In genomic region chr9:127559247-127559680, GRCh38 we compare ENCODE assay signal across 13 cellular contexts. TPM values are rescaled to one million over a fixed set of nuclear protein-coding genes. Genes with fewer than 3 reads are reported as not detected.
DNase-seq lines count a peak whose midpoint lies in the region; ATAC-seq, FAIRE-seq and TF ChIP-seq lines count a peak whose summit lies in the region.
"Had no signal": no experiment of that assay in that cellular context is flagged by ENCODE, and none has a peak within 500 bp of the region (broad histone marks: within the 10 kb centered on the region; RNA-seq: fewer than 3 reads in every experiment).

No MANE protein-coding gene starts in this region.

- H3K27me3 Mint-ChIP-seq in chondrocyte (ENCODE audit: low read depth) (no peaks in the 10 kb centered on the region), nephron (ENCODE audit: low read depth) (no peaks in the 10 kb centered on the region)

- H3K36me3 Mint-ChIP-seq in chondrocyte (ENCODE audit: low read depth) (peaks cover 5% of the 10 kb centered on the region), nephron (ENCODE audit: low read depth) (peaks cover 5% of the 10 kb centered on the region)
- H3K36me3 Mint-ChIP-seq: immature natural killer cell had no signal

- H3K9me3 Mint-ChIP-seq in chondrocyte (ENCODE audit: low read depth) (no peaks in the 10 kb centered on the region), nephron (no peaks in the 10 kb centered on the region)
- H3K9me3 Mint-ChIP-seq: immature natural killer cell had no signal

- in situ Hi-C loops in HepG2 (cut with HindIII; ENCODE audit: extremely low pct_ligation_motif_present, low pct_unique_long_range_greater_than_20kb) (no loop called here), HAP-1 (cut with MboI; ENCODE audit: low sequenced_read_pairs) (no loop called here)

- H3K9me3 ChIP-seq in HepG2 (ENCODE audit: low read length) (no peaks in the 10 kb centered on the region), right lobe of liver (no peaks in the 10 kb centered on the region), HAP-1 (no peaks in the 10 kb centered on the region)
- H3K9me3 ChIP-seq: BE2C had no signal

- H3K27me3 ChIP-seq in HepG2 (ENCODE audit: control insufficient read depth in 1 of 2, insufficient read depth in 2 of 2, low read length in 2 of 2) = no peaks in the 10 kb centered on the region
- H3K27me3 ChIP-seq in right lobe of liver = no peaks in the 10 kb centered on the region
- no peaks in the 10 kb centered on the region for H3K27me3 ChIP-seq in foreskin keratinocyte
- H3K27me3 ChIP-seq in HAP-1 (ENCODE audit: low read depth) = no peaks in the 10 kb centered on the region
- H3K27me3 ChIP-seq: BE2C had no signal

- H3K9ac ChIP-seq in HepG2 (ENCODE audit: insufficient read depth, low read depth, low read length) = no peak overlapping the region

- TF ChIP-seq EP300 in HepG2 (IDR thresholded peaks at IDR 0.05; ENCODE audit: low read depth in 2 of 2, low read length in 2 of 2) (no peak), HepG2 (CRISPR knock-in tag; IDR thresholded peaks at IDR 0.05; ENCODE audit: borderline replicate concordance) (no peak)

- peaks cover 40% of the 10 kb centered on the region for H3K79me2 ChIP-seq in HepG2 (ENCODE audit: insufficient read depth, low read length)

- ATAC-seq in HepG2 = no peak
- no peak for ATAC-seq in right lobe of liver
- ATAC-seq in foreskin keratinocyte = no peak

- no peak for TF ChIP-seq POLR2A in HepG2 (IDR thresholded peaks at IDR 0.05; ENCODE audit: insufficient read depth in 1 of 2, low read depth in 2 of 2, low read length in 2 of 2)
- TF ChIP-seq POLR2A in right lobe of liver (IDR thresholded peaks at IDR 0.05) = no peak

- BruUV-seq in HepG2 (replicated peaks; lab: Mats Ljungman, UMichigan) = no TSS peak

- intact Hi-C loops in HepG2 (cut with micrococcal nuclease; ENCODE audit: unreplicated experiment) (no loop called here), right lobe of liver (cut with DNase I) (no loop called here)

- FAIRE-seq in HepG2 (lab: Jason Lieb, UNC) = no peak

- H3K4me2 ChIP-seq in HepG2 (ENCODE audit: low read depth, low read length) = no peak overlapping the region

- H2AFZ ChIP-seq in HepG2 (ENCODE audit: low read length) = no peak overlapping the region

- H3K36me3 ChIP-seq in HepG2 (replicated peaks in 1 of 2; ENCODE audit: control insufficient read depth in 1 of 2, insufficient read depth in 2 of 2, low read length in 2 of 2) = peaks cover 21 to 24% of the 10 kb centered on the region in 2 experiments; a peak in 4 of 5 replicates
- H3K36me3 ChIP-seq in right lobe of liver = no peaks in the 10 kb centered on the region
- H3K36me3 ChIP-seq in HAP-1 (replicated peaks) = peaks cover 3% of the 10 kb centered on the region; the same call in 1 of the 2 replicates
- H3K36me3 ChIP-seq: BE2C had no signal

- 96% methylated on average over 4 of the region's 5 CpGs for WGBS in HepG2 (ENCODE audit: low lambda C conversion rate)
- WGBS in right lobe of liver (ENCODE audit: insufficient coverage, low coverage, low lambda C conversion rate, missing lambda C conversion rate) = 62% methylated on average over 3 of the region's 5 CpGs

- no peak for DNase-seq in HepG2 (ENCODE audit: low spot score)
- DNase-seq in right lobe of liver = no peak
- no peak for DNase-seq in chondrocyte (ENCODE audit: low spot score)
- DNase-seq in NCI-H748 treated with DMSO at 0.1 percent for 48 hours (lab: John Stamatoyannopoulos, UW) = no peak
- DNase-seq in foreskin keratinocyte = no peak
- no peak for DNase-seq in HAP-1 (ENCODE audit: low spot score in 2 of 2)
- DNase-seq in activated effector memory CD4-positive, alpha-beta T cell treated with Interleukin-2 at 50 U/mL for 16 hours = no peak
- DNase-seq: activated CD4-positive, alpha-beta T cell treated with anti-CD3 and anti-CD28 coated beads for 4 hours; BE2C; central memory CD4-positive, alpha-beta T cell; immature natural killer cell; NCI-H2081 treated with DMSO at 0.1 percent for 48 hours had no signal

- H3K4me3 ChIP-seq in HepG2 (replicated peaks in 1 of 3; ENCODE audit: insufficient read depth in 1 of 3, low read depth in 2 of 3, low read length in 3 of 3) (no peak overlapping the region), right lobe of liver (no peak overlapping the region), HAP-1 (no peak overlapping the region)

- no peak overlapping the region for H3K4me3 Mint-ChIP-seq in chondrocyte (ENCODE audit: unreplicated experiment)
- no peak overlapping the region for H3K4me3 Mint-ChIP-seq in nephron

- POLR2A ChIA-PET in HepG2 (lab: Yijun Ruan, JAX) = interaction anchor here (1.3 to 2.6 kb wide), 4 partner anchors 11 to 19 kb away, joined by 4 to 7 read pairs (median 6); no protein-coding TSS in a partner anchor

- peak overlapping the region; percentile 90 for H3K27ac Mint-ChIP-seq in chondrocyte (ENCODE audit: unreplicated experiment)
- H3K27ac Mint-ChIP-seq in nephron = peak overlapping the region; percentile 81 to 91 (median 90)

- H3K4me1 Mint-ChIP-seq in chondrocyte (ENCODE audit: low read depth) (peaks cover 95% of the 10 kb centered on the region), nephron (peaks cover 66% of the 10 kb centered on the region)

- H3K27ac ChIP-seq in HepG2 (ENCODE audit: extremely low read length, insufficient read depth, low read length) = no peak overlapping the region
- H3K27ac ChIP-seq in right lobe of liver = no peak overlapping the region
- H3K27ac ChIP-seq in foreskin keratinocyte = no peak overlapping the region

- no peak for TF ChIP-seq CTCF in HepG2 (CRISPR knock-in tag; IDR thresholded peaks at IDR 0.05)
- no peak for TF ChIP-seq CTCF in right lobe of liver (IDR thresholded peaks at IDR 0.05)
- TF ChIP-seq CTCF in chondrocyte (IDR thresholded peaks at IDR 0.05) = no peak
- TF ChIP-seq CTCF in nephron (IDR thresholded peaks at IDR 0.05; ENCODE audit: unreplicated experiment in 3 of 3) = no peak
- TF ChIP-seq CTCF in foreskin keratinocyte (conservative IDR thresholded peaks at IDR 0.05) = no peak

- TF ChIP-seq RAD21 in HepG2 (CRISPR knock-in tag; IDR thresholded peaks at IDR 0.05) = no peak

- CTCF ChIA-PET in HepG2 (lab: Yijun Ruan, JAX; ENCODE audit: low intra/inter-chr PET ratio, low total read pairs) = no interaction called here

- H3K4me1 ChIP-seq in HepG2 (ENCODE audit: insufficient read depth, low read length) (peaks cover 46% of the 10 kb centered on the region), right lobe of liver (no peaks in the 10 kb centered on the region), foreskin keratinocyte (peaks cover 70% of the 10 kb centered on the region), HAP-1 (peaks cover 13% of the 10 kb centered on the region)
- H3K4me1 ChIP-seq: BE2C had no signal

- H4K20me1 ChIP-seq in HepG2 (ENCODE audit: insufficient read depth, low read length) = peaks cover 31% of the 10 kb centered on the region

TF ChIP-seq in HepG2, 621 proteins besides CTCF, POLR2A, EP300 and RAD21:
- TF ChIP-seq ZNF629 (CRISPR knock-in tag; conservative IDR thresholded peaks at IDR 0.05) = peak; percentile 81
- no peak for TF ChIP-seq ZNF230 (CRISPR knock-in tag; IDR thresholded peaks at IDR 0.05)
TF ChIP-seq in HepG2: peak in this region for 1.

RNA-seq across cellular contexts. Expression of gene STXBP1, which starts 52.8 kb away (rescaled TPM):
- total RNA-seq in HepG2 (2016; rRNA removed; fragmentation: Illumina TruSeq; extraction: Trizol) (2.9 and 4.4 TPM in 2 replicates), right lobe of liver (10 to 100 TPM in 1 of 6 experiments, 1 to 10 TPM in 5; 1.8 to 13.5 (median 4.1) TPM), chondrocyte (40.7 to 45.3 TPM (median 41.6 TPM) in 3 replicates), foreskin keratinocyte (20.2 and 20.6 TPM in 2 replicates)
- total RNA-seq in HepG2 (2016; cell fraction: cytosol; rRNA removed; fragmentation: Illumina TruSeq; extraction: Trizol; ENCODE audit: low read depth) = 2.6 and 3.0 TPM in 2 replicates
- total RNA-seq in HepG2 (2016; cell fraction: insoluble cytoplasmic fraction; rRNA removed; fragmentation: Illumina TruSeq; extraction: Trizol) = 2.7 and 5.6 TPM in 2 replicates
- 3.8 and 5.2 TPM in 2 replicates for total RNA-seq in HepG2 (2016; cell fraction: membrane; rRNA removed; fragmentation: Illumina TruSeq; extraction: Trizol)
- 2.6 and 3.7 TPM in 2 replicates for total RNA-seq in HepG2 (2016; cell fraction: nucleus; rRNA removed; fragmentation: Illumina TruSeq; extraction: Trizol)
- polyA plus RNA-seq in HepG2 (2011; rRNA removed) (2.9 and 4.1 TPM in 2 replicates), foreskin keratinocyte (15.5 and 18.7 TPM in 2 replicates)
- polyA plus RNA-seq in HepG2 (2011; cell fraction: cytosol; rRNA removed) = 2.4 and 5.1 TPM in 2 replicates
- polyA plus RNA-seq in HepG2 (2011; cell fraction: nucleus; rRNA removed) = 6.7 and 8.1 TPM in 2 replicates
- 5.9 and 8.8 TPM in 2 replicates for polyA plus RNA-seq in HepG2 (2012)
- polyA plus RNA-seq in HepG2 (2016; cell fraction: cytosol; fragmentation: Illumina TruSeq; extraction: Trizol; ENCODE audit: low read depth) = 5.5 and 6.6 TPM in 2 replicates
- 5.6 and 8.0 TPM in 2 replicates for polyA plus RNA-seq in HepG2 (2016; cell fraction: insoluble cytoplasmic fraction; fragmentation: Illumina TruSeq; extraction: Trizol; ENCODE audit: low read depth)
- 6.0 and 6.1 TPM in 2 replicates for polyA plus RNA-seq in HepG2 (2016; cell fraction: membrane; fragmentation: Illumina TruSeq; extraction: Trizol; ENCODE audit: low read depth)
- polyA plus RNA-seq in HepG2 (2016; cell fraction: nucleus; fragmentation: Illumina TruSeq; extraction: Trizol; ENCODE audit: insufficient read depth, low read depth) = 8.0 and 9.7 TPM in 2 replicates
- 3.4 and 23.2 TPM in 2 replicates for polyA minus RNA-seq in HepG2 (2011; rRNA and poly(A)+ RNA removed; ENCODE audit: low replicate concordance)
- polyA minus RNA-seq in HepG2 (2011; cell fraction: cytosol; rRNA and poly(A)+ RNA removed) = 4.3 and 8.2 TPM in 2 replicates
- polyA minus RNA-seq in HepG2 (2011; cell fraction: nucleus; rRNA and poly(A)+ RNA removed) = 3.6 and 7.6 TPM in 2 replicates
